8 cellular contexts compared by ENCODE assay signal in the genomic region with DNA sequence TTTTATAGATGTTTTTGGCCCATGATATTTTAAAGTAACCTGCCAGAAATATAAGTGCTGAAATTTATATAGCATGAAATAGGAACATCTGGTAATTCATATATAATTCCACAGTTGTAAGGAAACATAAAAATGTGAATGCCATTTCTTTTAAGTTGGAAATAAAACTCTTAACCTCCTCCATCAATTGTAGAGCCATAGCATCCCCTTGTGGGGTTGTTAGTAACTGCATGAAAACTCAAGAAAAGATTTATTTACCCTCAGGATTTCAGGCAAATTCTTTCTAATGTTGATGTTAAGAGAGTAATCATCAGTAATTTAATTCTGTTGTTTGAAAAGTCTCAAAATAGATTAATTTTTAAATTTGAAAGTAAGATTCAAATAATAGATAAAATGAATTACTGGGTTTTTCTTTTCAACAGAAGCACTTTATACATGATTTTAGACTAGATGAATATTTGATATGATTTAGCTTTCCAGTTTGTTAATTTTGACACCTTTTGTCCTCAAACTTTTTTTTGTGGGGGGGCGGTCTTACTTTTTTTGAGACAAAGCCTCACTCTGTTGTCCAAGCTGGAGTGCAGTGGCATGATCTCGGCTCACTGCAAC.
DNase-seq lines count a peak whose midpoint lies in the region; ATAC-seq and TF ChIP-seq lines count a peak whose summit lies in the region.

No MANE protein-coding gene starts in this region.

- H3K4me3 Mint-ChIP-seq in endothelial cell (ENCODE audit: unreplicated experiment): no peak overlapping the region
- peak overlapping the region in 3 of 10 donors; percentile 5 to 32 (median 28) for H3K4me3 Mint-ChIP-seq in naive thymus-derived CD8-positive, alpha-beta T cell

- peaks cover 3% of the 10 kb centered on the region for H3K27me3 Mint-ChIP-seq in endothelial cell (ENCODE audit: unreplicated experiment)
- H3K27me3 Mint-ChIP-seq in naive thymus-derived CD8-positive, alpha-beta T cell: no peaks in the 10 kb centered on the region

- peaks cover 10% of the 10 kb centered on the region for H3K36me3 Mint-ChIP-seq in endothelial cell (ENCODE audit: low read depth, unreplicated experiment)
- H3K36me3 Mint-ChIP-seq in naive thymus-derived CD8-positive, alpha-beta T cell: peaks cover 0 to 57% (median 19%) of the 10 kb centered on the region in 3 donors

- ATAC-seq in naive thymus-derived CD8-positive, alpha-beta T cell: peak in 1 of 2 donors; percentile 33
- ATAC-seq in GM21825 (IDR thresholded peaks at IDR 0.05; ENCODE audit: unreplicated experiment): no peak
- ATAC-seq in HG03354 (IDR thresholded peaks at IDR 0.05; ENCODE audit: poor library complexity, severe bottlenecking, unreplicated experiment): no peak

- H3K4me1 Mint-ChIP-seq in endothelial cell (ENCODE audit: unreplicated experiment): no peaks in the 10 kb centered on the region
- H3K4me1 Mint-ChIP-seq in naive thymus-derived CD8-positive, alpha-beta T cell: peaks cover 10 to 35% (median 31%) of the 10 kb centered on the region in 4 donors

- H3K27ac Mint-ChIP-seq in endothelial cell (ENCODE audit: unreplicated experiment): no peak overlapping the region
- peak overlapping the region in 9 of 10 donors; percentile 42 to 86 (median 74) for H3K27ac Mint-ChIP-seq in naive thymus-derived CD8-positive, alpha-beta T cell

- POLR2A ChIA-PET in naive thymus-derived CD8-positive, alpha-beta T cell (lab: Charles Lee): interaction anchor here (0.8 to 2.8 kb wide), 5 partner anchors 74 to 87 kb away, joined by 3 to 15 read pairs (median 4); partner anchors contain the start of gene RASA2

- DNase-seq in stimulated activated CD4-positive, alpha-beta T cell treated with anti-CD3 and anti-CD28 coated beads, Interleukin-4, amount 100 ng/mL, for 24 hours: peak; percentile 59
- DNase-seq in stimulated activated CD4-positive, alpha-beta T cell treated with anti-CD3 and anti-CD28 coated beads, Interleukin-4, amount 100 ng/mL, for 4 hours: no peak
- DNase-seq in NCI-H1048 (lab: John Stamatoyannopoulos, UW): peak; percentile 23
- DNase-seq in T-helper 1 cell: peak in 4 of 5 donors; percentile 17 to 68 (median 46)
- DNase-seq in endothelial cell (ENCODE audit: low spot score): peak; percentile 50
- DNase-seq in naive thymus-derived CD8-positive, alpha-beta T cell: peak in 9 of 10 donors; percentile 8 to 78 (median 60)

- peak; percentile 95 for TF ChIP-seq CTCF in endothelial cell (IDR thresholded peaks at IDR 0.05; ENCODE audit: unreplicated experiment)

- no peaks in the 10 kb centered on the region for H3K9me3 Mint-ChIP-seq in endothelial cell (ENCODE audit: unreplicated experiment)
- no peaks in the 10 kb centered on the region for H3K9me3 Mint-ChIP-seq in naive thymus-derived CD8-positive, alpha-beta T cell

Comparison
In these comparisons a context has a peak if more than half of its experiments do, and no peak if none do; other contexts are left out.
1. DNase-seq: peak in stimulated activated CD4-positive, alpha-beta T cell treated with anti-CD3 and anti-CD28 coated beads, Interleukin-4, amount 100 ng/mL, for 24 hours (single experiment), NCI-H1048 (single experiment), T-helper 1 cell (4 of 5), endothelial cell (single experiment) and naive thymus-derived CD8-positive, alpha-beta T cell (9 of 10); none in stimulated activated CD4-positive, alpha-beta T cell treated with anti-CD3 and anti-CD28 coated beads, Interleukin-4, amount 100 ng/mL, for 4 hours (0 of 2).